ENCODE assay signal across 20 cellular contexts in genomic region chr2:159086874-159087273, GRCh38.
DNase-seq lines count a peak whose midpoint lies in the region; ATAC-seq and TF ChIP-seq lines count a peak whose summit lies in the region.
"Had no signal": no experiment of that assay in that cellular context is flagged by ENCODE, and none has a peak within 500 bp of the region (broad histone marks: within the 10 kb centered on the region; RNA-seq: fewer than 3 reads in every experiment).

No MANE protein-coding gene starts in this region.

- H3K36me3 ChIP-seq in right atrium auricular region (no peaks in the 10 kb centered on the region), lower lobe of right lung (no peaks in the 10 kb centered on the region), hepatocyte (replicated peaks; ENCODE audit: insufficient read depth, low read depth) (no peaks in the 10 kb centered on the region)
- H3K36me3 ChIP-seq: neural progenitor cell, SJSA1, vagina had no signal

- DNase-seq in right atrium auricular region (ENCODE audit: low spot score) (no peak), Right ventricle myocardium inferior (ENCODE audit: missing footprints) (no peak), lower lobe of right lung (no peak), GOT3 (lab: John Stamatoyannopoulos, UW) (no peak), hepatocyte (ENCODE audit: low spot score) (no peak)
- no peak for DNase-seq in activated naive CD8-positive, alpha-beta T cell treated with anti-CD3 and anti-CD28 coated beads, Interleukin-2, amount 50 U/mL, for 24 hours
- DNase-seq: activated CD4-positive, alpha-beta T cell treated with anti-CD3 and anti-CD28 coated beads, Interleukin-2, amount 10 ng/mL, durations not matched to agents 24 days and 14 days; CD4-positive, CD25-positive, alpha-beta regulatory T cell; cortex of kidney; DMS153; HCEC 1CT; Karpas-422; NK-92 treated with Interleukin-12 subunit alpha and Interleukin-12 subunit beta, amount 100 ng/mL, for 24 hours had no signal

- H3K9me2 ChIP-seq in hepatocyte (replicated peaks; ENCODE audit: insufficient read depth): no peaks in the 10 kb centered on the region

- peaks cover 34% of the 10 kb centered on the region for H3K79me2 ChIP-seq in hepatocyte

- H3K27ac ChIP-seq in right atrium auricular region (peak overlapping the region; percentile 79 to 84), lower lobe of right lung (peak overlapping the region; percentile 54), hepatocyte (no peak overlapping the region)
- H3K27ac ChIP-seq: neural progenitor cell, SJSA1, vagina had no signal

- H3K4me3 ChIP-seq in right atrium auricular region (no peak overlapping the region), lower lobe of right lung (no peak overlapping the region), hepatocyte (no peak overlapping the region)
- H3K4me3 ChIP-seq: mucosa of descending colon, neural progenitor cell, SJSA1, vagina had no signal

- H3K4me1 ChIP-seq in right atrium auricular region (peaks cover 0 to 99% of the 10 kb centered on the region in 2 donors), lower lobe of right lung (peaks cover 81% of the 10 kb centered on the region), hepatocyte (ENCODE audit: insufficient read depth) (peaks cover 23% of the 10 kb centered on the region)
- H3K4me1 ChIP-seq: neural progenitor cell had no signal

- ATAC-seq in Right ventricle myocardium inferior (no peak), lower lobe of right lung (no peak), HG03520 (IDR thresholded peaks at IDR 0.05; ENCODE audit: unreplicated experiment) (no peak)
- no peak for ATAC-seq in activated naive CD8-positive, alpha-beta T cell treated with anti-CD3 and anti-CD28 coated beads, Interleukin-2, amount 50 U/mL, for 24 hours
- ATAC-seq: left lobe of liver, mucosa of descending colon had no signal

- H3K9me3 ChIP-seq in right atrium auricular region (no peaks in the 10 kb centered on the region), lower lobe of right lung (no peaks in the 10 kb centered on the region), hepatocyte (ENCODE audit: low read depth) (no peaks in the 10 kb centered on the region)
- H3K9me3 ChIP-seq: mucosa of descending colon, SJSA1, vagina had no signal

- no peaks in the 10 kb centered on the region for H4K20me1 ChIP-seq in hepatocyte (ENCODE audit: insufficient read depth, poor library complexity, severe bottlenecking)

- WGBS in hepatocyte (ENCODE audit: low lambda C conversion rate, missing lambda C conversion rate): 69% methylated on average over 4 of the region's 4 CpGs

- intact Hi-C loops in Right ventricle myocardium inferior (cut with DNase I): no loop called here
- intact Hi-C loops in lower lobe of right lung (cut with DNase I): no loop called here

- peaks cover 21% of the 10 kb centered on the region for H3K4me1 Mint-ChIP-seq in activated naive CD8-positive, alpha-beta T cell treated with anti-CD3 and anti-CD28 coated beads, Interleukin-2, amount 50 U/mL, for 24 hours

- TF ChIP-seq CTCF in right atrium auricular region (IDR thresholded peaks at IDR 0.05) (no peak), lower lobe of right lung (IDR thresholded peaks at IDR 0.05) (no peak), hepatocyte (IDR thresholded peaks at IDR 0.05; ENCODE audit: poor library complexity) (no peak)

- no peak overlapping the region for H3K4me3 Mint-ChIP-seq in activated naive CD8-positive, alpha-beta T cell treated with anti-CD3 and anti-CD28 coated beads, Interleukin-2, amount 50 U/mL, for 24 hours
- H3K4me3 Mint-ChIP-seq: activated CD4-positive, alpha-beta T cell treated with anti-CD3 and anti-CD28 coated beads, Interleukin-2, amount 10 ng/mL, durations not matched to agents 24 days and 14 days; activated T-helper 1 cell treated with anti-CD3 and anti-CD28 coated beads, Interleukin-12 subunit alpha, Interleukin-12 subunit beta, Interleukin-2, Interleukin-4 antibody, amounts not matched to agents 30 ng/mL and 10 ng/mL and 1 ng/mL, durations not matched to agents 14 hours and 24 hours and 36 hours; CD4-positive, CD25-positive, alpha-beta regulatory T cell; neural progenitor cell had no signal

- H3K4me2 ChIP-seq in hepatocyte: no peak overlapping the region
- H3K4me2 ChIP-seq: neural progenitor cell had no signal

- no peaks in the 10 kb centered on the region for H3K27me3 Mint-ChIP-seq in activated naive CD8-positive, alpha-beta T cell treated with anti-CD3 and anti-CD28 coated beads, Interleukin-2, amount 50 U/mL, for 24 hours
- H3K27me3 Mint-ChIP-seq: activated CD4-positive, alpha-beta T cell treated with anti-CD3 and anti-CD28 coated beads, Interleukin-2, amount 10 ng/mL, durations not matched to agents 24 days and 14 days had no signal

- H3K9me3 Mint-ChIP-seq in activated naive CD8-positive, alpha-beta T cell treated with anti-CD3 and anti-CD28 coated beads, Interleukin-2, amount 50 U/mL, for 24 hours: no peaks in the 10 kb centered on the region
- H3K9me3 Mint-ChIP-seq: activated CD4-positive, alpha-beta T cell treated with anti-CD3 and anti-CD28 coated beads, Interleukin-2, amount 10 ng/mL, durations not matched to agents 24 days and 14 days; activated T-helper 1 cell treated with anti-CD3 and anti-CD28 coated beads, Interleukin-12 subunit alpha, Interleukin-12 subunit beta, Interleukin-2, Interleukin-4 antibody, amounts not matched to agents 30 ng/mL and 10 ng/mL and 1 ng/mL, durations not matched to agents 14 hours and 24 hours and 36 hours; CD4-positive, CD25-positive, alpha-beta regulatory T cell; neural progenitor cell had no signal

- H2AFZ ChIP-seq in hepatocyte: no peak overlapping the region
- H2AFZ ChIP-seq: neural progenitor cell had no signal

- H3K36me3 Mint-ChIP-seq in activated naive CD8-positive, alpha-beta T cell treated with anti-CD3 and anti-CD28 coated beads, Interleukin-2, amount 50 U/mL, for 24 hours (ENCODE audit: low read depth): no peaks in the 10 kb centered on the region
- H3K36me3 Mint-ChIP-seq: CD4-positive, CD25-positive, alpha-beta regulatory T cell had no signal

- H3K27me3 ChIP-seq in right atrium auricular region (no peaks in the 10 kb centered on the region), lower lobe of right lung (ENCODE audit: low read depth) (no peaks in the 10 kb centered on the region), hepatocyte (no peaks in the 10 kb centered on the region)
- H3K27me3 ChIP-seq: neural progenitor cell, SJSA1, vagina had no signal

- H3K27ac Mint-ChIP-seq in activated naive CD8-positive, alpha-beta T cell treated with anti-CD3 and anti-CD28 coated beads, Interleukin-2, amount 50 U/mL, for 24 hours: peak overlapping the region; percentile 48
- H3K27ac Mint-ChIP-seq: activated CD4-positive, alpha-beta T cell treated with anti-CD3 and anti-CD28 coated beads, Interleukin-2, amount 10 ng/mL, durations not matched to agents 24 days and 14 days; activated T-helper 1 cell treated with anti-CD3 and anti-CD28 coated beads, Interleukin-12 subunit alpha, Interleukin-12 subunit beta, Interleukin-2, Interleukin-4 antibody, amounts not matched to agents 30 ng/mL and 10 ng/mL and 1 ng/mL, durations not matched to agents 14 hours and 24 hours and 36 hours; neural progenitor cell had no signal
